ENCODE assay signal across 9 cellular contexts in the genomic region with DNA sequence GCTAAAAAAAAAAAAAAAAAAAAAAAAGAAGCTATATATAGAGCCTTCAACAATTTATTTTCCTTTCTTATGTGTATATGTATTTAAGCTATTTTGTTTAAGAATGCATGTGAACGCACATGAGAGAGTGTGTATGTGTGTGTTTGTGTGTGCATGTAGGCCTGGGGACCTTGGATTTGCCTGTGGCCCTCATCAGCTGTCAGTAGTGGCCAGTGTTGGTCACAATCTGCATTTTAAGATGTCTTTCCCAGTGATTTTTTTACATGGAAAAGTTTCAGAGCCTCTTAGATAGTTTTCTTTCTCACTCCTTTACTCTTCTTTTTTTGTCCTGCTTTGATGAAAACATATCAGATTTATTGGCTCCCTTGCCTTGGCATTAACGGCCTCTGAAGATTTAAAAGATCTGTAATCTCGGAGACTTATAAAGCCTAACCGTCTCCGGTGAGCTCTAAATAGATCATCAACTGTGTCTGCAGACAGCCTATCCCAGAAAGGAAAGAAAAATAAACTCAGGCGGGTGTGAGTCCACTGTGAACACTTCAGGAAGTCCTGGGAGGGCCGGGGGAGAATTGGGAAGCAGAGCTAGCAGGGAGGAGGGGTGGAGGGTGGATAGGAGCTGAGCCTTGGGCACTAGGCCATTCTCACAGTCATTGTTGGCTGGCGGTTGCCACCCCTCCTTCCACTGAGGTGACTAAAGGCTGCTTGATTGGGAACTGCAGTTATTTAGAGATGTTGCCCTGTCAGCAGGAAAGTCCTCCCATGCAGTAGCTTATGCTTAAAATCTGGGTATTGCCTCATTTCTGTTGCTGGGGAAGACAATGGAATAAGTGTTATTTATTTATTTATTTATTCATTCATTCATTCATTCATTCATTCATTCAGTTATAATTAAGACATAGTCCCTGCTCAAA.
DNase-seq lines count a peak whose midpoint lies in the region; TF ChIP-seq lines count a peak whose summit lies in the region.
"Had no signal": no experiment of that assay in that cellular context is flagged by ENCODE, and none has a peak within 500 bp of the region (broad histone marks: within the 10 kb centered on the region; RNA-seq: fewer than 3 reads in every experiment).

No MANE protein-coding gene starts in this region.

- no peaks in the 10 kb centered on the region for H3K27me3 Mint-ChIP-seq in type B pancreatic cell

- in situ Hi-C loops in GM13977 (cut with MboI; ENCODE audit: low pct_unique_long_range_greater_than_20kb, low sequenced_read_pairs, unreplicated experiment): no loop called here

- peak overlapping the region in 2 of 4 donors; percentile 20 to 76 for H3K27ac ChIP-seq in Peyer's patch
- H3K27ac ChIP-seq in mesodermal cell (ENCODE audit: low read depth, low read length, severe bottlenecking): peak overlapping the region; percentile 75

- WGBS in mesodermal cell (ENCODE audit: insufficient coverage in 2 of 2), 2 experiments: 71 to 77% methylated on average over 7 to 8 of the region's 8 CpGs

- peaks cover 28% of the 10 kb centered on the region for H3K36me3 Mint-ChIP-seq in type B pancreatic cell

- TF ChIP-seq POLR2A in Peyer's patch (IDR thresholded peaks at IDR 0.05): no peak

- peaks cover 0 to 26% (median 0%) of the 10 kb centered on the region in 4 donors for H3K4me1 ChIP-seq in Peyer's patch
- peaks cover 35% of the 10 kb centered on the region for H3K4me1 ChIP-seq in mesodermal cell (ENCODE audit: control insufficient read depth, insufficient read depth, low read length, poor library complexity, severe bottlenecking)

- H3K4me1 Mint-ChIP-seq in type B pancreatic cell (ENCODE audit: unreplicated experiment): peaks cover 35% of the 10 kb centered on the region

- H3K36me3 ChIP-seq in Peyer's patch (peaks cover 0 to 17% (median 0%) of the 10 kb centered on the region in 3 donors), mesodermal cell (ENCODE audit: control insufficient read depth, insufficient read depth, low read length) (peaks cover 3% of the 10 kb centered on the region)

- H3K9me3 ChIP-seq in Peyer's patch: no peaks in the 10 kb centered on the region
- no peaks in the 10 kb centered on the region for H3K9me3 ChIP-seq in mesodermal cell (ENCODE audit: control insufficient read depth, low read length)

- DNase-seq in Peyer's patch (peak; percentile 18 to 72 (median 66)), epithelial cell of esophagus (ENCODE audit: low read depth) (peak; percentile 65), type B pancreatic cell (ENCODE audit: extremely low spot score, unreplicated experiment) (no peak), cortex of kidney (lab: John Stamatoyannopoulos, UW) (no peak), DMS53 (lab: John Stamatoyannopoulos, UW) (no peak), GM13977 (ENCODE audit: low spot score) (no peak), GM10266 (ENCODE audit: extremely low spot score) (no peak)
- DNase-seq: effector memory CD4-positive, alpha-beta T cell had no signal

- H3K27ac Mint-ChIP-seq in type B pancreatic cell: peak overlapping the region; percentile 19

- H3K9me3 Mint-ChIP-seq in type B pancreatic cell: no peaks in the 10 kb centered on the region

- H3K27me3 ChIP-seq in Peyer's patch: no peaks in the 10 kb centered on the region

- H3K4me3 ChIP-seq in Peyer's patch: no peak overlapping the region
- H3K4me3 ChIP-seq in epithelial cell of esophagus (ENCODE audit: low read length): no peak overlapping the region
- H3K4me3 ChIP-seq in mesodermal cell (ENCODE audit: extremely low read depth, insufficient read depth, low read length, poor library complexity, severe bottlenecking): no peak overlapping the region

- H3K4me3 Mint-ChIP-seq in type B pancreatic cell: no peak overlapping the region

- TF ChIP-seq CTCF in Peyer's patch (IDR thresholded peaks at IDR 0.05) (no peak), epithelial cell of esophagus (IDR thresholded peaks at IDR 0.05; ENCODE audit: insufficient read depth, low read depth, low read length, missing control alignments) (no peak), type B pancreatic cell (conservative IDR thresholded peaks at IDR 0.05) (no peak), GM13977 (IDR thresholded peaks at IDR 0.05; ENCODE audit: extremely low read depth, insufficient read depth, missing control alignments) (no peak), GM10266 (IDR thresholded peaks at IDR 0.05; ENCODE audit: control insufficient read depth, insufficient read depth, low read depth, missing control alignments) (no peak)

Comparison
In these comparisons a context has a peak if more than half of its experiments do, and no peak if none do; other contexts are left out.
1. DNase-seq: peak in Peyer's patch (3 of 3) and epithelial cell of esophagus (single experiment); none in type B pancreatic cell (single experiment), cortex of kidney (single experiment), DMS53 (single experiment), GM13977 (single experiment) and GM10266 (single experiment).